12 cellular contexts compared by ENCODE assay signal in genomic region chr22:37334859-37335818, GRCh38. TPM values are rescaled to one million over a fixed set of nuclear protein-coding genes. Genes with fewer than 3 reads are reported as not detected.
DNase-seq lines count a peak whose midpoint lies in the region; ATAC-seq and TF ChIP-seq lines count a peak whose summit lies in the region.
"Had no signal": no experiment of that assay in that cellular context is flagged by ENCODE, and none has a peak within 500 bp of the region (broad histone marks: within the 10 kb centered on the region; RNA-seq: fewer than 3 reads in every experiment).

No MANE protein-coding gene starts in this region.

- H2AFZ ChIP-seq in IMR-90 (replicated peaks; ENCODE audit: low read length, poor library complexity) (peak overlapping the region; percentile 84), neural cell (ENCODE audit: low read depth, low read length) (no peak overlapping the region)

- H3K9me2 ChIP-seq in neural cell (ENCODE audit: insufficient read depth, low read length) = no peaks in the 10 kb centered on the region

- H3K9ac ChIP-seq in IMR-90 (ENCODE audit: low read depth, low read length) (0 out of 2 replicates have a peak overlapping the region, but pooled peaks have one; percentile 15), neural cell (ENCODE audit: low read length) (no peak overlapping the region)

- H3K23ac ChIP-seq in IMR-90 (ENCODE audit: low read depth, low read length) = no peak overlapping the region

- H3K56ac ChIP-seq in IMR-90 (ENCODE audit: extremely low read depth, insufficient read depth, low read length) = no peak overlapping the region

- 0 out of 2 replicates have a peak, but pooled peaks have one; percentile 16 for ATAC-seq in IMR-90 (ENCODE audit: low read depth)
- ATAC-seq: activated naive CD4-positive, alpha-beta T cell treated with anti-CD3 and anti-CD28 coated beads, Interleukin-2, amount 50 U/mL, for 72 hours had no signal

- H2BK15ac ChIP-seq in IMR-90 (ENCODE audit: low read depth, low read length) = no peak overlapping the region; the same call in 2 of the 3 replicates

- H4K5ac ChIP-seq in IMR-90 (ENCODE audit: low read depth, low read length) = no peak overlapping the region

- no peaks in the 10 kb centered on the region for H3K36me3 ChIP-seq in IMR-90 (ENCODE audit: control insufficient read depth, insufficient read depth, low read length)
- H3K36me3 ChIP-seq in brain microvascular endothelial cell (replicated peaks) = no peaks in the 10 kb centered on the region
- no peaks in the 10 kb centered on the region for H3K36me3 ChIP-seq in neural cell (ENCODE audit: insufficient read depth, low read length)
- H3K36me3 ChIP-seq: thoracic aorta had no signal

- 8% methylated on average over 12 of the region's 50 CpGs; no CpG with 5 or more reads in 1 of the 2 experiments for WGBS in IMR-90 (ENCODE audit: extremely low coverage in 2 of 2, insufficient read length in 1 of 2), 2 experiments

- peaks cover 12% of the 10 kb centered on the region for H3K27me3 ChIP-seq in IMR-90 (ENCODE audit: control insufficient read depth, insufficient read depth, low read length)
- H3K27me3 ChIP-seq in brain microvascular endothelial cell (replicated peaks) = peaks cover 11% of the 10 kb centered on the region
- H3K27me3 ChIP-seq in neural cell (ENCODE audit: insufficient read depth, low read depth, low read length) = peaks cover 46% of the 10 kb centered on the region

- H4K20me1 ChIP-seq in IMR-90 (ENCODE audit: insufficient read depth, low read length) (no peaks in the 10 kb centered on the region), neural cell (ENCODE audit: insufficient read depth) (no peaks in the 10 kb centered on the region)

- POLR2A ChIA-PET in IMR-90 (lab: Charles Lee; ENCODE audit: unreplicated experiment) = no interaction called here

- no peak overlapping the region for H3K18ac ChIP-seq in IMR-90 (ENCODE audit: low read depth, low read length)

- H4K91ac ChIP-seq in IMR-90 (ENCODE audit: insufficient read depth, low read depth, low read length) = no peak overlapping the region

- TF ChIP-seq CTCF in IMR-90 (conservative IDR thresholded peaks at IDR 0.05; ENCODE audit: low read depth, low read length) (no peak), brain microvascular endothelial cell (IDR thresholded peaks at IDR 0.05; ENCODE audit: low read depth, low read length, missing control alignments) (peak; percentile 18), neural cell (IDR thresholded peaks at IDR 0.05; ENCODE audit: poor library complexity, severe bottlenecking) (no peak)

- H2AK9ac ChIP-seq in IMR-90 (replicated peaks; ENCODE audit: low read depth, low read length, poor library complexity) = peak overlapping the region; percentile 3

- peak overlapping the region; percentile 12 for H2AK5ac ChIP-seq in IMR-90 (ENCODE audit: low read depth, low read length)

- CTCF ChIA-PET in IMR-90 (lab: Yijun Ruan, JAX) = no interaction called here

- TF ChIP-seq RAD21 in IMR-90 (IDR thresholded peaks at IDR 0.05; ENCODE audit: low read length) (no peak), neural cell (conservative IDR thresholded peaks at IDR 0.05) (no peak)

- peaks cover 7% of the 10 kb centered on the region for H3K9me1 ChIP-seq in IMR-90 (ENCODE audit: insufficient read depth, low read length)

- H4K8ac ChIP-seq in IMR-90 (ENCODE audit: low read depth in 2 of 2, low read length in 2 of 2) = peak overlapping the region in 1 of 2 experiments; percentile 26; a peak in 1 of 4 replicates

- H3K4me3 ChIP-seq in IMR-90 (ENCODE audit: insufficient read depth, low read depth, low read length) (no peak overlapping the region), brain microvascular endothelial cell (ENCODE audit: low read depth, low read length) (peak overlapping the region; percentile 27), neural cell (ENCODE audit: low read length) (peak overlapping the region; percentile 23)
- H3K4me3 ChIP-seq: thoracic aorta had no signal

- BruUV-seq in IMR-90 (replicated peaks; lab: Mats Ljungman, UMichigan) = no TSS peak

- no peak overlapping the region for H2BK20ac ChIP-seq in IMR-90 (ENCODE audit: low read depth, low read length)

- H2BK120ac ChIP-seq in IMR-90 (ENCODE audit: low read depth, low read length) = peak overlapping the region; percentile 14

- no peaks in the 10 kb centered on the region for H3K79me2 ChIP-seq in neural cell (replicated peaks; ENCODE audit: insufficient read depth, low read length)

- no peaks in the 10 kb centered on the region for H3F3A ChIP-seq in neural cell (ENCODE audit: insufficient read depth, low read length, poor library complexity, severe bottlenecking)

- in situ Hi-C loops in IMR-90 (cut with MboI; ENCODE audit: low sequenced_read_pairs) = no loop called here
- in situ Hi-C loops in brain microvascular endothelial cell (cut with HindIII; ENCODE audit: low pct_ligation_motif_present, low sequenced_read_pairs) = no loop called here

- peak overlapping the region; percentile 12 for H3K4ac ChIP-seq in IMR-90 (ENCODE audit: low read depth, low read length)

- H3K4me2 ChIP-seq in IMR-90 (ENCODE audit: low read depth, low read length) = peak overlapping the region; percentile 55
- H3K4me2 ChIP-seq in neural cell (ENCODE audit: low read length) = no peak overlapping the region

- peaks cover 29% of the 10 kb centered on the region for H3K4me1 ChIP-seq in IMR-90 (ENCODE audit: control insufficient read depth, insufficient read depth, low read length)

- dilution Hi-C loops in IMR-90 (cut with HindIII; ENCODE audit: low sequenced_read_pairs, unreplicated experiment) = no loop called here

- no peak for TF ChIP-seq POLR2A in IMR-90 (IDR thresholded peaks at IDR 0.05; ENCODE audit: low read depth, low read length)

- H3K9me3 ChIP-seq in IMR-90 (ENCODE audit: control insufficient read depth, insufficient read depth, low read length) (no peaks in the 10 kb centered on the region), neural cell (ENCODE audit: low read length) (no peaks in the 10 kb centered on the region)
- H3K9me3 ChIP-seq: thoracic aorta had no signal

- intact Hi-C loops in IMR-90 (cut with micrococcal nuclease) = no loop called here

- no peak for TF ChIP-seq EP300 in neural cell (conservative IDR thresholded peaks at IDR 0.05; ENCODE audit: poor library complexity, severe bottlenecking)

- no peak overlapping the region for H3K14ac ChIP-seq in IMR-90 (replicated peaks; ENCODE audit: low read depth, low read length)

- H3K27ac ChIP-seq in IMR-90 (ENCODE audit: insufficient read depth, low read length) (no peak overlapping the region; the same call in 1 of the 2 replicates), brain microvascular endothelial cell (no peak overlapping the region), neural cell (ENCODE audit: low read length) (no peak overlapping the region)
- H3K27ac ChIP-seq: thoracic aorta had no signal

- H2BK5ac ChIP-seq in IMR-90 (ENCODE audit: low read depth, low read length, poor library complexity, severe bottlenecking) = no peak overlapping the region

- H3K79me1 ChIP-seq in IMR-90 (ENCODE audit: low read depth in 1 of 2, low read length in 2 of 2) = no peaks in the 10 kb centered on the region

- DNase-seq in DMS153 treated with DMSO at 0.1 percent for 48 hours (lab: John Stamatoyannopoulos, UW; ENCODE audit: unreplicated experiment) (peak; percentile 18), DMS153 (lab: John Stamatoyannopoulos, UW) (no peak), IMR-90 (no peak), brain microvascular endothelial cell (no peak), AG20443 (ENCODE audit: low spot score) (no peak), inferior parietal cortex (ENCODE audit: extremely low spot score) (no peak), T-helper 9 cell (no peak)
- DNase-seq: 8988T, immature natural killer cell had no signal

TF ChIP-seq in IMR-90, 13 proteins besides CTCF, POLR2A, EP300 and RAD21:
- TF ChIP-seq RFX5 (IDR thresholded peaks at IDR 0.05; ENCODE audit: low read depth, low read length) (no peak), CEBPB (IDR thresholded peaks at IDR 0.05; ENCODE audit: low read depth, low read length) (no peak), FOS (IDR thresholded peaks at IDR 0.05; ENCODE audit: low read depth, low read length) (no peak), MAZ (IDR thresholded peaks at IDR 0.05; ENCODE audit: borderline replicate concordance, low read depth, low read length) (no peak), RCOR1 (IDR thresholded peaks at IDR 0.05; ENCODE audit: insufficient replicate concordance, low read length) (no peak), SMC3 (IDR thresholded peaks at IDR 0.05; ENCODE audit: low read depth, low read length) (no peak)

TF ChIP-seq in neural cell, 6 proteins besides CTCF, POLR2A, EP300 and RAD21:
- no peak for TF ChIP-seq REST (IDR thresholded peaks at IDR 0.05; ENCODE audit: borderline replicate concordance)

RNA-seq across cellular contexts. Expression of gene CYTH4, which starts 52.8 kb away (rescaled TPM):
- total RNA-seq in IMR-90 (2012; rRNA removed) = 0.28 and 0.36 TPM in 2 replicates
- polyA plus RNA-seq in IMR-90 (2012; rRNA removed) (0.55 and 0.85 TPM in 2 replicates), neural cell (not detected in 2 replicates)
- 0.38 TPM in 2 replicates for polyA plus RNA-seq in IMR-90 (2012; cell fraction: cytosol; rRNA removed)
- 0.68 and 0.84 TPM in 2 replicates for polyA plus RNA-seq in IMR-90 (2012; cell fraction: nucleus; rRNA removed; ENCODE audit: low replicate concordance)
- polyA minus RNA-seq in neural cell = not detected in 2 replicates
